Comparison of ENCODE assay signal across 34 cellular contexts in the genomic region with DNA sequence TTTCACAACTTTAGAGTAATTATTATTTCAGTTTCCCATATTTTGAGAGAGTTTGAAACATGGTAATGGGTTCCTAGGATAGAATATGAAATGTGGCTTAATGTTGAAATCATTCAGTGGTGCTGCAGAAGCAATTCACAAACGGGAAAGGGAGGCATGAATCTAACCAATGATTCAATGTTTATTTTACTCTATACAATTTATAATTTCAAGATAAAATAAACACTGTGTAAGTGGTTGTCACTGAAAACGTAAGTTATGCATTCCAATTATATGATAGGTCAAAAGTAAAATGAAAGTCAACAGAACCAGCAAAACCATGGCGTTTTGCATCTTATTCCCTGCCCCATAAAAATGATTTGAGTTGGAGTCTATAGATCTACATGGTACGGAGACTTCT.
"Had no signal": no experiment of that assay in that cellular context is flagged by ENCODE, and none has a peak within 500 bp of the region (broad histone marks: within the 10 kb centered on the region; RNA-seq: fewer than 3 reads in every experiment).

No MANE protein-coding gene starts in this region.

- H3K4me3 ChIP-seq: adrenal gland, heart left ventricle, ovary, prostate gland, stomach, suprapubic skin, tibial nerve had no signal

- H3K4me3 Mint-ChIP-seq: activated naive CD8-positive, alpha-beta T cell; dendritic cell treated with granulocyte-macrophage colony-stimulating factor and Interleukin-4, amounts not matched to agents 40 ng/mL and 50 ng/mL, for 4 days; immature natural killer cell; mesothelial cell of epicardium; naive B cell; nephron progenitor cell; stimulated activated naive B cell treated with anti-CD40 and anti-IgM and Interleukin-4, amounts not matched to agents 10 μg/mL and 1 μg/mL and 100 μg/mL, for 72 hours; T-helper 17 cell had no signal

- H3K27me3 ChIP-seq: adrenal gland, brain microvascular endothelial cell, foreskin keratinocyte, heart left ventricle, neutrophil, ovary, stomach, suprapubic skin, tibial nerve had no signal

- H3K36me3 Mint-ChIP-seq: activated naive CD8-positive, alpha-beta T cell; immature natural killer cell; mesothelial cell of epicardium; naive B cell; stimulated activated naive B cell treated with anti-CD40 and anti-IgM and Interleukin-4, amounts not matched to agents 10 μg/mL and 1 μg/mL and 100 μg/mL, for 72 hours had no signal

- H3K27ac Mint-ChIP-seq: activated naive CD8-positive, alpha-beta T cell; dendritic cell treated with granulocyte-macrophage colony-stimulating factor and Interleukin-4, amounts not matched to agents 40 ng/mL and 50 ng/mL, for 4 days; immature natural killer cell; mesothelial cell of epicardium; naive B cell; nephron progenitor cell; stimulated activated naive B cell treated with anti-CD40 and anti-IgM and Interleukin-4, amounts not matched to agents 10 μg/mL and 1 μg/mL and 100 μg/mL, for 72 hours; T-helper 17 cell had no signal

- H3K27ac ChIP-seq: adrenal gland, brain microvascular endothelial cell, foreskin keratinocyte, heart left ventricle, neutrophil, ovary, prostate gland, stomach, suprapubic skin, tibial nerve, WERI-Rb-1 had no signal

- H3K36me3 ChIP-seq: adrenal gland, brain microvascular endothelial cell, heart left ventricle, neutrophil, ovary, prostate gland, stomach, suprapubic skin, tibial nerve, WERI-Rb-1 had no signal

- DNase-seq: activated CD4-positive, alpha-beta T cell treated with anti-CD3 and anti-CD28 coated beads for 48 hours; activated CD4-positive, alpha-beta T cell treated with anti-CD3 and anti-CD28 coated beads, Interleukin-2, amount 50 U/mL, for 48 hours; activated CD8-positive, alpha-beta memory T cell treated with anti-CD3 and anti-CD28 coated beads for 24 hours; activated effector memory CD4-positive, alpha-beta T cell treated with Interleukin-2 at 50 U/mL for 16 hours; activated naive CD4-positive, alpha-beta T cell treated with Interleukin-2 at 50 U/mL for 16 hours; adrenal gland; aorta; brain microvascular endothelial cell; caudate nucleus; effector CD4-positive, alpha-beta T cell; erythroblast; foreskin keratinocyte; heart left ventricle; hypothalamus; immature natural killer cell; naive B cell; nephron progenitor cell; ovary; retina; small intestine; stimulated activated CD4-positive, alpha-beta T cell treated with anti-CD3 and anti-CD28 coated beads, Interleukin-1b, Interleukin-23, amount 100 ng/mL, for 48 hours; stimulated activated naive B cell treated with anti-CD40 and anti-IgM and Interleukin-4, amounts not matched to agents 10 μg/mL and 1 μg/mL and 100 μg/mL, for 72 hours; stomach; T-helper 17 cell; T1000; WERI-Rb-1 had no signal

- H3K9me3 Mint-ChIP-seq: dendritic cell treated with granulocyte-macrophage colony-stimulating factor and Interleukin-4, amounts not matched to agents 40 ng/mL and 50 ng/mL, for 4 days; mesothelial cell of epicardium; nephron progenitor cell had no signal

- H3K9me3 ChIP-seq: adrenal gland, heart left ventricle, neutrophil, ovary, prostate gland, tibial nerve had no signal

- H3K4me1 Mint-ChIP-seq: immature natural killer cell; mesothelial cell of epicardium; naive B cell; nephron progenitor cell; stimulated activated naive B cell treated with anti-CD40 and anti-IgM and Interleukin-4, amounts not matched to agents 10 μg/mL and 1 μg/mL and 100 μg/mL, for 72 hours; T-helper 17 cell had no signal

- FAIRE-seq: endometrium, small intestine had no signal

- H3K4me1 ChIP-seq: adrenal gland, foreskin keratinocyte, heart left ventricle, prostate gland, stomach, suprapubic skin, tibial nerve had no signal

- H3K27me3 Mint-ChIP-seq: activated naive CD8-positive, alpha-beta T cell; dendritic cell treated with granulocyte-macrophage colony-stimulating factor and Interleukin-4, amounts not matched to agents 40 ng/mL and 50 ng/mL, for 4 days; naive B cell; stimulated activated naive B cell treated with anti-CD40 and anti-IgM and Interleukin-4, amounts not matched to agents 10 μg/mL and 1 μg/mL and 100 μg/mL, for 72 hours; T-helper 17 cell had no signal
